ENCODE assay signal across 8 cellular contexts in genomic region chr13:114099191-114099590, GRCh38. TPM values are rescaled to one million over a fixed set of nuclear protein-coding genes. Genes with fewer than 3 reads are reported as not detected.
A peak's percentile ranks its signal among the peaks of the same experiment; 100 is the strongest.
DNase-seq lines count a peak whose midpoint lies in the region; ATAC-seq and TF ChIP-seq lines count a peak whose summit lies in the region.

No MANE protein-coding gene starts in this region.

- H4K91ac ChIP-seq in mesenchymal stem cell (ENCODE audit: low read length) = no peak overlapping the region

- H3K4me1 ChIP-seq in colonic mucosa (no peaks in the 10 kb centered on the region), mesenchymal stem cell (ENCODE audit: control insufficient read depth, insufficient read depth, low read depth, low read length) (peaks cover 66% of the 10 kb centered on the region), aorta (ENCODE audit: control insufficient read depth in 1 of 2, insufficient read depth in 2 of 2, low read length in 2 of 2) (no peaks in the 10 kb centered on the region)

- no peak overlapping the region for H3K4ac ChIP-seq in mesenchymal stem cell (ENCODE audit: low read depth in 1 of 2, low read length in 2 of 2)

- intact Hi-C loops in colonic mucosa (cut with DNase I) (no loop called here), aorta (cut with DNase I) (loop anchor here (2.0 kb wide), 1 partner anchor 34 kb away; no protein-coding TSS in a partner anchor)

- no peak overlapping the region for H3K23ac ChIP-seq in mesenchymal stem cell (ENCODE audit: low read length in 2 of 2)

- H3K27me3 ChIP-seq in colonic mucosa (no peaks in the 10 kb centered on the region), mesenchymal stem cell (ENCODE audit: control insufficient read depth in 1 of 2, insufficient read depth in 1 of 2, low read length in 2 of 2) (no peaks in the 10 kb centered on the region), aorta (ENCODE audit: control insufficient read depth in 1 of 2, insufficient read depth in 2 of 2, low read length in 1 of 2) (no peaks in the 10 kb centered on the region)

- H2BK12ac ChIP-seq in mesenchymal stem cell (ENCODE audit: low read length in 2 of 2) = no peak overlapping the region

- no peak overlapping the region for H3K27ac ChIP-seq in colonic mucosa
- H3K27ac ChIP-seq in mesenchymal stem cell (ENCODE audit: low read length, poor library complexity, severe bottlenecking) = peak overlapping the region; percentile 65
- no peak overlapping the region for H3K27ac ChIP-seq in aorta (ENCODE audit: low read depth in 1 of 2, low read length in 2 of 2)

- no peaks in the 10 kb centered on the region for H3K79me1 ChIP-seq in mesenchymal stem cell (replicated peaks; ENCODE audit: low read length, poor library complexity, severe bottlenecking)

- 2% methylated on average over 9 of the region's 15 CpGs for WGBS in mesenchymal stem cell
- WGBS in aorta, 2 donors = 0 to 7% methylated on average over 13 to 15 of the region's 15 CpGs

- peak overlapping the region; percentile 54 for H3K4me2 ChIP-seq in mesenchymal stem cell (ENCODE audit: low read length, poor library complexity, severe bottlenecking)

- no peak overlapping the region for H2BK5ac ChIP-seq in mesenchymal stem cell (ENCODE audit: low read depth, low read length, poor library complexity, severe bottlenecking)

- no peak overlapping the region for H3K14ac ChIP-seq in mesenchymal stem cell (ENCODE audit: low read length in 2 of 2)

- peak; percentile 79 for DNase-seq in GM10248 (ENCODE audit: extremely low spot score)
- peak; percentile 66 for DNase-seq in NCI-H1092 (lab: John Stamatoyannopoulos, UW)
- DNase-seq in colonic mucosa = peak; percentile 47
- peak; percentile 99 for DNase-seq in mesenchymal stem cell
- peak; percentile 91 to 95 for DNase-seq in aorta
- no peak for DNase-seq in superior temporal gyrus (ENCODE audit: extremely low spot score)

- CTCF ChIA-PET in GM10248 (lab: Yijun Ruan, JAX) = no interaction called here

- no peak for TF ChIP-seq CTCF in GM10248 (IDR thresholded peaks at IDR 0.05; ENCODE audit: control extremely low read depth, extremely low read depth, low read depth, missing control alignments)
- no peak for TF ChIP-seq CTCF in colonic mucosa (IDR thresholded peaks at IDR 0.05)

- ATAC-seq in aorta (ENCODE audit: low FRiP score) (peak; percentile 86), GM18873 (IDR thresholded peaks at IDR 0.05; ENCODE audit: low FRiP score, unreplicated experiment) (no peak), HG03565 (IDR thresholded peaks at IDR 0.05; ENCODE audit: unreplicated experiment) (no peak)

- H3K4me3 ChIP-seq in colonic mucosa (no peak overlapping the region), mesenchymal stem cell (ENCODE audit: insufficient read depth in 1 of 2, low read depth in 1 of 2, low read length in 2 of 2) (peak overlapping the region in 1 of 2 experiments; percentile 14), aorta (ENCODE audit: low read length in 2 of 2) (no peak overlapping the region)

- no peak overlapping the region for H4K8ac ChIP-seq in mesenchymal stem cell (ENCODE audit: low read length)

- H2BK15ac ChIP-seq in mesenchymal stem cell (ENCODE audit: low read depth, poor library complexity, severe bottlenecking) = no peak overlapping the region

- H3K9ac ChIP-seq in colonic mucosa (ENCODE audit: low read depth in 2 of 2, low read length in 2 of 2) (no peak overlapping the region), mesenchymal stem cell (ENCODE audit: low read length) (no peak overlapping the region)

- H3K36me3 ChIP-seq in colonic mucosa (no peaks in the 10 kb centered on the region), mesenchymal stem cell (ENCODE audit: control insufficient read depth in 1 of 2, insufficient read depth in 2 of 2, low read depth in 1 of 2, low read length in 2 of 2) (peaks cover 3 to 52% of the 10 kb centered on the region in 2 experiments), aorta (ENCODE audit: control insufficient read depth in 1 of 2, insufficient read depth in 2 of 2, low read length in 1 of 2) (no peaks in the 10 kb centered on the region)

- no peak overlapping the region for H2AK5ac ChIP-seq in mesenchymal stem cell (ENCODE audit: low read length, severe bottlenecking)

- POLR2A ChIA-PET in GM10248 (lab: Yijun Ruan, JAX) = no interaction called here

- H3K9me3 ChIP-seq in colonic mucosa (no peaks in the 10 kb centered on the region), mesenchymal stem cell (ENCODE audit: control insufficient read depth, low read length) (no peaks in the 10 kb centered on the region), aorta (ENCODE audit: control insufficient read depth, low read length) (no peaks in the 10 kb centered on the region)

- H2BK120ac ChIP-seq in mesenchymal stem cell (ENCODE audit: low read depth, low read length) = no peak overlapping the region

- no peak overlapping the region for H3K18ac ChIP-seq in mesenchymal stem cell (ENCODE audit: low read depth in 1 of 2, low read length in 2 of 2)

- no peak overlapping the region for H2AFZ ChIP-seq in mesenchymal stem cell (ENCODE audit: low read depth, low read length)

RNA-seq across cellular contexts. Expression of gene RASA3, which starts 33.2 kb away (rescaled TPM):
- total RNA-seq in colonic mucosa (1 to 10 TPM; 4.4 to 7.2 TPM), aorta (10 to 100 TPM; 34.8 to 42.3 TPM)
- polyA plus RNA-seq in mesenchymal stem cell (2013, experiment 1 of 2) = 44.2 TPM
- 43.9 TPM for polyA plus RNA-seq in mesenchymal stem cell (2013, experiment 2 of 2)
- 10 to 100 TPM in 1 of 2 donors, 1 to 10 TPM in 1; 8.1 to 23.0 TPM for polyA plus RNA-seq in aorta

Comparison
In these comparisons a context has a peak if more than half of its experiments do, and no peak if none do; other contexts are left out.
1. RNA of gene RASA3, which starts 33.2 kb away (total RNA-seq): 34.8 to 42.3 TPM in aorta; 4.4 to 7.2 TPM in colonic mucosa; every median in the first group is over 4 times any median in the second.